ENCODE assay signal across 24 cellular contexts in genomic region chr10:62381385-62382102, GRCh38. TPM values are rescaled to one million over a fixed set of nuclear protein-coding genes. Genes with fewer than 3 reads are reported as not detected.
DNase-seq lines count a peak whose midpoint lies in the region; ATAC-seq, FAIRE-seq and TF ChIP-seq lines count a peak whose summit lies in the region.
"Had no signal": no experiment of that assay in that cellular context is flagged by ENCODE, and none has a peak within 500 bp of the region (broad histone marks: within the 10 kb centered on the region; RNA-seq: fewer than 3 reads in every experiment).

No MANE protein-coding gene starts in this region.

- H3K4me1 Mint-ChIP-seq in astrocyte (ENCODE audit: low read depth, unreplicated experiment), result peaks cover 72% of the 10 kb centered on the region

- H3K27me3 ChIP-seq in heart left ventricle, result no peaks in the 10 kb centered on the region
- no peaks in the 10 kb centered on the region for H3K27me3 ChIP-seq in astrocyte (ENCODE audit: insufficient read depth, low read length)
- no peaks in the 10 kb centered on the region for H3K27me3 ChIP-seq in thoracic aorta (replicated peaks; ENCODE audit: insufficient read depth)
- H3K27me3 ChIP-seq: BE2C, SJCRH30, upper lobe of right lung had no signal

- no peaks in the 10 kb centered on the region for H4K20me1 ChIP-seq in astrocyte (ENCODE audit: insufficient read depth, low read length)

- no peak for FAIRE-seq in astrocyte (lab: Jason Lieb, UNC)
- FAIRE-seq: endothelial cell of umbilical vein, frontal cortex, G401.6 had no signal

- no peaks in the 10 kb centered on the region for H3K27me3 Mint-ChIP-seq in astrocyte (ENCODE audit: low read depth, unreplicated experiment)
- H3K27me3 Mint-ChIP-seq: activated CD4-positive, alpha-beta memory T cell treated with anti-CD3 and anti-CD28 coated beads for 36 hours had no signal

- H3K4me3 Mint-ChIP-seq in astrocyte (ENCODE audit: unreplicated experiment), result peak overlapping the region; percentile 5
- H3K4me3 Mint-ChIP-seq: activated CD4-positive, alpha-beta memory T cell treated with anti-CD3 and anti-CD28 coated beads for 36 hours; activated naive CD4-positive, alpha-beta T cell treated with anti-CD3 and anti-CD28 coated beads for 36 hours had no signal

- H3K27ac ChIP-seq in heart left ventricle (peak overlapping the region in 5 of 12 donors; percentile 50 to 77 (median 56)), astrocyte (ENCODE audit: low read depth, low read length) (no peak overlapping the region), thoracic aorta (peak overlapping the region; percentile 67 to 68)
- H3K27ac ChIP-seq: neutrophil, SJCRH30, upper lobe of right lung, WERI-Rb-1 had no signal

- H3K36me3 Mint-ChIP-seq in astrocyte (ENCODE audit: low read depth, unreplicated experiment), result no peaks in the 10 kb centered on the region
- H3K36me3 Mint-ChIP-seq: activated CD4-positive, alpha-beta memory T cell treated with anti-CD3 and anti-CD28 coated beads for 36 hours had no signal

- H3K4me3 ChIP-seq in heart left ventricle (no peak overlapping the region), astrocyte (ENCODE audit: insufficient read depth, low read depth, low read length) (no peak overlapping the region), thoracic aorta (no peak overlapping the region)
- H3K4me3 ChIP-seq: SJCRH30, upper lobe of right lung had no signal

- H3K9me3 Mint-ChIP-seq in astrocyte (ENCODE audit: unreplicated experiment), result no peaks in the 10 kb centered on the region
- H3K9me3 Mint-ChIP-seq: activated CD4-positive, alpha-beta memory T cell treated with anti-CD3 and anti-CD28 coated beads for 36 hours; activated naive CD4-positive, alpha-beta T cell treated with anti-CD3 and anti-CD28 coated beads for 36 hours had no signal

- TF ChIP-seq CTCF in heart left ventricle (IDR thresholded peaks at IDR 0.05) (no peak), astrocyte (IDR thresholded peaks at IDR 0.05; ENCODE audit: insufficient read depth, low read depth, low read length) (no peak), thoracic aorta (IDR thresholded peaks at IDR 0.05) (no peak)

- no peak overlapping the region for H3K27ac Mint-ChIP-seq in astrocyte (ENCODE audit: unreplicated experiment)
- H3K27ac Mint-ChIP-seq: activated CD4-positive, alpha-beta memory T cell treated with anti-CD3 and anti-CD28 coated beads for 36 hours; activated naive CD4-positive, alpha-beta T cell treated with anti-CD3 and anti-CD28 coated beads for 36 hours had no signal

- H3K36me3 ChIP-seq in heart left ventricle (no peaks in the 10 kb centered on the region), astrocyte (ENCODE audit: insufficient read depth, low read length) (no peaks in the 10 kb centered on the region), thoracic aorta (no peaks in the 10 kb centered on the region)
- H3K36me3 ChIP-seq: BE2C, neutrophil, SJCRH30, upper lobe of right lung, WERI-Rb-1 had no signal

- no peak overlapping the region for H2AFZ ChIP-seq in astrocyte (ENCODE audit: low read depth, low read length)

- peaks cover 29% of the 10 kb centered on the region for H3K79me2 ChIP-seq in astrocyte (ENCODE audit: insufficient read depth, low read length)

- intact Hi-C loops in heart left ventricle (cut with DNase I), result no loop called here
- intact Hi-C loops in Right ventricle myocardium inferior (cut with DNase I), result no loop called here

- H3K4me1 ChIP-seq in heart left ventricle (peaks cover 0 to 13% (median 0%) of the 10 kb centered on the region in 12 donors), astrocyte (ENCODE audit: insufficient read depth, low read length) (peaks cover 35% of the 10 kb centered on the region), thoracic aorta (ENCODE audit: control insufficient read depth in 1 of 2, low read depth in 2 of 2) (peaks cover 0 to 17% of the 10 kb centered on the region in 2 donors)
- H3K4me1 ChIP-seq: BE2C had no signal

- TF ChIP-seq POLR2A in heart left ventricle (IDR thresholded peaks at IDR 0.05), result no peak

- H3K9me3 ChIP-seq in heart left ventricle (no peaks in the 10 kb centered on the region), astrocyte (ENCODE audit: insufficient read depth, low read depth, low read length) (no peaks in the 10 kb centered on the region), thoracic aorta (no peaks in the 10 kb centered on the region)
- H3K9me3 ChIP-seq: BE2C, neutrophil, SJCRH30, upper lobe of right lung had no signal

- no peak overlapping the region for H3K9ac ChIP-seq in astrocyte (ENCODE audit: low read length)

- no peak overlapping the region for H3K4me2 ChIP-seq in astrocyte (ENCODE audit: low read length)

- peak in 3 of 4 donors; percentile 46 to 71 (median 59) for ATAC-seq in heart left ventricle
- ATAC-seq in Right ventricle myocardium inferior, result no peak
- ATAC-seq in thoracic aorta (ENCODE audit: insufficient number of reproducible peaks, low FRiP score, low read depth), result peak; percentile 67
- ATAC-seq: stimulated activated naive CD8-positive, alpha-beta T cell treated with anti-CD3 and anti-CD28 coated beads, Interleukin-15, Interleukin-2, amounts not matched to agents 100 U/mL and 50 U/mL, for 24 hours; upper lobe of right lung had no signal

- DNase-seq in heart left ventricle, result no peak
- DNase-seq in Right ventricle myocardium inferior (ENCODE audit: missing footprints), result no peak
- no peak for DNase-seq in astrocyte (ENCODE audit: low read depth)
- DNase-seq in inferior parietal cortex (ENCODE audit: extremely low spot score), result peak; percentile 86
- no peak for DNase-seq in thoracic aorta (ENCODE audit: low spot score)
- DNase-seq in NCI-H2029 (lab: John Stamatoyannopoulos, UW), result no peak
- DNase-seq in effector CD4-positive, alpha-beta T cell, result no peak
- DNase-seq in SHP77 (lab: John Stamatoyannopoulos, UW), result no peak
- DNase-seq: activated CD4-positive, alpha-beta memory T cell treated with anti-CD3 and anti-CD28 coated beads for 36 hours; activated naive CD4-positive, alpha-beta T cell treated with anti-CD3 and anti-CD28 coated beads for 36 hours; activated T-cell treated with anti-CD3 and anti-CD28 coated beads, Interleukin-2, amount 50 U/mL, for 1 hour; BE2C; NCI-H1417 treated with DMSO at 0.1 percent for 48 hours; NCI-H2171; SJCRH30; stimulated activated naive CD8-positive, alpha-beta T cell treated with anti-CD3 and anti-CD28 coated beads, Interleukin-15, Interleukin-2, amounts not matched to agents 100 U/mL and 50 U/mL, for 24 hours; T-helper 2 cell; upper lobe of right lung; WERI-Rb-1 had no signal

- 81 to 87% (median 84%) methylated on average over 6 of the region's 6 CpGs for WGBS in heart left ventricle, 4 donors

RNA-seq across cellular contexts. Expression of gene ZNF365, which starts 7.4 kb away (rescaled TPM):
- under 1 TPM in 7 of 9 donors, not detected in 2; 0.16 to 0.63 (median 0.35) TPM for total RNA-seq in heart left ventricle
- polyA plus RNA-seq in heart left ventricle, result under 1 TPM in 1 of 2 donors, not detected in 1; 0.08 TPM
- total RNA-seq in Right ventricle myocardium inferior, result not detected
- total RNA-seq in astrocyte, result 8.9 and 11.0 TPM in 2 replicates
- 1 to 10 TPM; 2.2 to 6.4 TPM for total RNA-seq in thoracic aorta
- polyA plus RNA-seq: liver had no signal
